ENCODE assay signal across 8 cellular contexts in the genomic region with DNA sequence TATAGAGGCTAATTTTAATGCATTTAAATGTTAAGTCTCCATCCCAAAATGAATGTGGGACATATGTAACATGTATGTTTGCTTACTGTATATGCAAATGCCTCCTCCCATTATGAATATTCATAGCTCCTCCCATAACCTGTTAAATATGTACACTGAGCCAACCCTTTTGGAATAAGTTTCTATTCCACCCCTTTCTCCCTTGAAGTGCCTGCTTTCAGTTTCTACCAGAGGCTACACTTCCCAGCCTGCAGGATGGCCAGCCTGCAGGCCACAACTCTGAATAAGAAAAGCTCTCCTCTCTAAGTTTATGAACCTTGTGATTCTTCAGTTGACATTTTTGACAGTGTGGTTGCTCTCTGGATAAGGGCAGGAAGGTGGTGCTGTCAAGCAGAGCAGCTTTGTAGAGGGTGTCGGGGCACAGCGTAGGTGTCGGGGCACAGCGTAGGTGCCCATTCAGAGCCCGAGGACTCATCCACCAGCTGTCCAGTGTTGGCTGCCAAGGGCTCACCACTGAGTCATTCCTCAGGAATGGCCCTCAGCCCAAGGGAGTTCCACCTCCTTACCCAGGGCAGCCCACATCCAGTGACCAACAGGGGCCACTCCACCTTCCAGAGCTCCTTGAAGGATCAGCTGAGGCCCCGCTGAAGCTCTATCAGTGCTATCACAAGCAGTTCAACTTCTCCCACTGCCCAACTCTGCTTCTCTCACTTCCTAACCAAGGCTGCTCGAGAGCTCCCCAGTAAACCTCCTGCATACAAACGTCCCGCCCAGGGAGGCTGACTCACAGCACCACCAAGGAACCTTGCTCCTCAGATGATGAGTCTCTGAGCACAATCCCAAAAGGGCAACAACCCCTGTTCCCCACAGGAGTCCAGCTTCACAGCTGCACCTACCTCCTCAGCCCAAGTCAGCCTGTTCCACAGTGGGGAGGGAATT. TPM values are rescaled to one million over a fixed set of nuclear protein-coding genes. Genes with fewer than 3 reads are reported as not detected.
DNase-seq lines count a peak whose midpoint lies in the region; ATAC-seq and TF ChIP-seq lines count a peak whose summit lies in the region.

No MANE protein-coding gene starts in this region.

- TF ChIP-seq CTCF in heart right ventricle (IDR thresholded peaks at IDR 0.05) (no peak), brain microvascular endothelial cell (IDR thresholded peaks at IDR 0.05; ENCODE audit: low read depth, low read length, missing control alignments) (peak; percentile 3), left lung (IDR thresholded peaks at IDR 0.05) (no peak)

- 70 to 81% methylated on average over 9 of the region's 9 CpGs for WGBS in heart right ventricle, 2 donors

- ATAC-seq in heart right ventricle (peak in 5 of 8 donors; percentile 25 to 61 (median 39)), Right ventricle myocardium superior (ENCODE audit: poor library complexity) (no peak), left lung (peak; percentile 91), GM18909 (IDR thresholded peaks at IDR 0.05; ENCODE audit: poor library complexity, unreplicated experiment) (no peak), GM21528 (IDR thresholded peaks at IDR 0.05; ENCODE audit: low FRiP score, unreplicated experiment) (no peak)

- intact Hi-C loops in heart right ventricle (cut with DNase I) = no loop called here
- intact Hi-C loops in Right ventricle myocardium superior (cut with DNase I) = no loop called here
- intact Hi-C loops in left lung (cut with DNase I) = no loop called here

- H3K4me1 ChIP-seq in heart right ventricle (peaks cover 17 to 96% (median 52%) of the 10 kb centered on the region in 9 donors), left lung (peaks cover 10 to 37% of the 10 kb centered on the region in 2 donors)

- H3K9me3 ChIP-seq in heart right ventricle (no peaks in the 10 kb centered on the region), left lung (no peaks in the 10 kb centered on the region)

- H3K27ac ChIP-seq in heart right ventricle = peak overlapping the region in 8 of 10 donors; percentile 3 to 56 (median 35)
- H3K27ac ChIP-seq in brain microvascular endothelial cell = peak overlapping the region; percentile 68
- H3K27ac ChIP-seq in left lung = peak overlapping the region; percentile 57 to 69

- H3K4me3 ChIP-seq in heart right ventricle = no peak overlapping the region
- no peak overlapping the region for H3K4me3 ChIP-seq in brain microvascular endothelial cell (ENCODE audit: low read depth, low read length)
- no peak overlapping the region for H3K4me3 ChIP-seq in left lung

- H3K36me3 ChIP-seq in heart right ventricle = peaks cover 0 to 60% (median 10%) of the 10 kb centered on the region in 9 donors
- no peaks in the 10 kb centered on the region for H3K36me3 ChIP-seq in brain microvascular endothelial cell (replicated peaks)
- no peaks in the 10 kb centered on the region for H3K36me3 ChIP-seq in left lung

- in situ Hi-C loops in brain microvascular endothelial cell (cut with HindIII; ENCODE audit: low pct_ligation_motif_present, low sequenced_read_pairs) (no loop called here), KBM-7 (cut with MboI; ENCODE audit: low pct_unique_long_range_greater_than_20kb, low sequenced_read_pairs) (no loop called here)

- peaks cover 0 to 14% (median 0%) of the 10 kb centered on the region in 7 donors for H3K27me3 ChIP-seq in heart right ventricle
- no peaks in the 10 kb centered on the region for H3K27me3 ChIP-seq in brain microvascular endothelial cell (replicated peaks)
- H3K27me3 ChIP-seq in left lung = no peaks in the 10 kb centered on the region

- peak in 1 of 2 donors; percentile 33 for DNase-seq in heart right ventricle
- no peak for DNase-seq in Right ventricle myocardium superior
- DNase-seq in brain microvascular endothelial cell = peak; percentile 80
- peak; percentile 82 to 83 for DNase-seq in left lung
- DNase-seq in activated CD8-positive, alpha-beta memory T cell treated with anti-CD3 and anti-CD28 coated beads for 24 hours = no peak
- no peak for DNase-seq in KBM-7

RNA-seq across cellular contexts. Expression of gene VWF, which starts 31.4 kb away (rescaled TPM):
- 100 to 1,000 TPM; 163 to 480 (median 275) TPM for total RNA-seq in heart right ventricle
- 100 to 1,000 TPM; 104 to 254 TPM for polyA plus RNA-seq in heart right ventricle
- total RNA-seq in Right ventricle myocardium superior = 238 TPM
- 100 to 1,000 TPM; 254 to 401 TPM for total RNA-seq in left lung

Comparison
In these comparisons a context has a peak if more than half of its experiments do, and no peak if none do; other contexts are left out.
1. ATAC-seq: peak in heart right ventricle (5 of 8) and left lung (single experiment); none in Right ventricle myocardium superior (single experiment), GM18909 (single experiment) and GM21528 (single experiment).
2. DNase-seq: peak in brain microvascular endothelial cell (single experiment) and left lung (2 of 2); none in Right ventricle myocardium superior (single experiment), activated CD8-positive, alpha-beta memory T cell treated with anti-CD3 and anti-CD28 coated beads for 24 hours (single experiment) and KBM-7 (single experiment).
3. Peak in every context shown above with its lines, with median percentiles within 50 percentile points of each other: H3K27ac ChIP-seq.